In the genomic region with DNA sequence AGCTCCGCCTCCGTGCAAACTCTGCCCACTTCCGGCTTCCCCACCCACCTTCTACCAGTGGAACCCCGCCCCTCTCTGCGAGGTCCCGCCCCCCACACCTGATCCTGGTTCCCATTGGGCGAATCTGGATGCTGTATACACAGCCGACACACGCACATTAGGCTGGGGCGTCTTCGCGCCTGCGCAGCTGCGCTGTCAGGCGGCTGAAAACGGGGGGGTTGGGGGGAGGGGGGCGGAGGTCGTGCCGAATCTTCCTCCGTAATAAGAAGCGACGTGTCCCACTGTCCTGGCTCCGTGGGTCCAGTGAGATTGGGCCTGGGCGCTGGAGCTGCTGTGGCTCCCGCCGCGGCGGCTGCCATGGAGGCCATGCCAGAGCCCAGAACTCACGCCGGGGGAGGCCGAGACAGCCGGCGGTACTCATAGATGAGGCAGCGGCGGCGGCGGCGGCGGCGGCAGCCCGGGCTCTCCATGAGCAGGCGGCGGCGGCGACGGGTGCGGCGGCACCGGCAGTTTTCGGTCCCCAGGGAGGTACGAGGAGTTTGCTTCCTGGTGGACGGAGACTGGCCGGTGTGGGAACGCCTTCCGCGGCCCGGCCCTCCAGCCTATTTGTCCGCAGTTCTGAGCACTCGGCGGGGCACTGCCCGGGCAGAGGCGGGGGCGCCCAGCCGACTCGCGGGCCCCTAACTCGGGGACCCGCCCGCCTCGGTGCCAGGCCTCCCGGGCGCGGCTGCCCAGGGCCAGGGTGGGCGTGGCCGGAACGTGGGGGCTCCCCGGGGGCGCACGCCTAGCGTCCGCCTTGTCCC, we compare ENCODE assay signal across 8 cellular contexts.
DNase-seq lines count a peak whose midpoint lies in the region; ATAC-seq and TF ChIP-seq lines count a peak whose summit lies in the region.

No MANE protein-coding gene starts in this region.

- peak overlapping the region; percentile 75 to 96 (median 90) for H3K4me2 ChIP-seq in BLaER1 treated with 17β-estradiol and CSF1 and Interleukin-3, amounts not matched to agents 10 nM and 100 nM

- intact Hi-C loops in activated CD4-positive, alpha-beta T cell treated with anti-CD3 and anti-CD28 coated beads, Interleukin-2, amount 10 ng/mL, durations not matched to agents 24 days and 14 days (cut with micrococcal nuclease): loop anchor here (1.0 to 5.0 kb wide), 6 partner anchors 16 to 370 kb away; a partner anchor contains a TSS

- peak; percentile 93 for ATAC-seq in GM19328 (IDR thresholded peaks at IDR 0.05; ENCODE audit: unreplicated experiment)
- peak; percentile 86 for ATAC-seq in HG03469 (IDR thresholded peaks at IDR 0.05; ENCODE audit: unreplicated experiment)

- H3K4me3 ChIP-seq in BLaER1 treated with 17β-estradiol and CSF1 and Interleukin-3, amounts not matched to agents 10 nM and 100 nM: peak overlapping the region; percentile 70 to 93 (median 91)
- H3K4me3 ChIP-seq in coronary artery: peak overlapping the region; percentile 85

- no peaks in the 10 kb centered on the region for H3K27me3 Mint-ChIP-seq in activated CD4-positive, alpha-beta T cell treated with anti-CD3 and anti-CD28 coated beads, Interleukin-2, amount 10 ng/mL, durations not matched to agents 24 days and 14 days

- peak overlapping the region; percentile 93 for H3K27ac Mint-ChIP-seq in activated CD4-positive, alpha-beta T cell treated with anti-CD3 and anti-CD28 coated beads, Interleukin-2, amount 10 ng/mL, durations not matched to agents 24 days and 14 days

- H3K27me3 ChIP-seq in BLaER1 treated with 17β-estradiol and CSF1 and Interleukin-3, amounts not matched to agents 10 nM and 100 nM: no peaks in the 10 kb centered on the region

- H3K9me3 Mint-ChIP-seq in activated CD4-positive, alpha-beta T cell treated with anti-CD3 and anti-CD28 coated beads, Interleukin-2, amount 10 ng/mL, durations not matched to agents 24 days and 14 days: peaks cover under 1% of the 10 kb centered on the region

- H4K20me1 ChIP-seq in BLaER1 treated with 17β-estradiol and CSF1 and Interleukin-3, amounts not matched to agents 10 nM and 100 nM: no peaks in the 10 kb centered on the region

- H3K36me3 ChIP-seq in BLaER1 treated with 17β-estradiol and CSF1 and Interleukin-3, amounts not matched to agents 10 nM and 100 nM: peaks cover 0 to 10% (median 0%) of the 10 kb centered on the region in 11 experiments; a peak in 2 of 22 replicates

- peak overlapping the region; percentile 87 to 99 (median 95) for H3K9ac ChIP-seq in BLaER1 treated with 17β-estradiol and CSF1 and Interleukin-3, amounts not matched to agents 10 nM and 100 nM

- DNase-seq in NCI-H526 (lab: John Stamatoyannopoulos, UW) (peak; percentile 89 to 97), coronary artery (ENCODE audit: low spot score) (peak; percentile 99), left kidney (ENCODE audit: low read depth, low spot score) (peak; percentile 97)
- DNase-seq in activated CD4-positive, alpha-beta T cell treated with anti-CD3 and anti-CD28 coated beads, Interleukin-2, amount 10 ng/mL, durations not matched to agents 24 days and 14 days: peak; percentile 96
- peak; percentile 97 for DNase-seq in stimulated activated CD4-positive, alpha-beta T cell treated with anti-CD3 and anti-CD28 coated beads, Interleukin-1b, Interleukin-23, amount 100 ng/mL, for 48 hours

- peaks cover 10% of the 10 kb centered on the region for H3K4me1 Mint-ChIP-seq in activated CD4-positive, alpha-beta T cell treated with anti-CD3 and anti-CD28 coated beads, Interleukin-2, amount 10 ng/mL, durations not matched to agents 24 days and 14 days

- peaks cover 7 to 12% (median 11%) of the 10 kb centered on the region in 10 experiments; a peak in 17 of 20 replicates for H3K4me1 ChIP-seq in BLaER1 treated with 17β-estradiol and CSF1 and Interleukin-3, amounts not matched to agents 10 nM and 100 nM

- H3K27ac ChIP-seq in BLaER1 treated with 17β-estradiol and CSF1 and Interleukin-3, amounts not matched to agents 10 nM and 100 nM: peak overlapping the region; percentile 86 to 99 (median 93)
- H3K27ac ChIP-seq in coronary artery: peak overlapping the region; percentile 98 to 100

- no peaks in the 10 kb centered on the region for H3K36me3 Mint-ChIP-seq in activated CD4-positive, alpha-beta T cell treated with anti-CD3 and anti-CD28 coated beads, Interleukin-2, amount 10 ng/mL, durations not matched to agents 24 days and 14 days (ENCODE audit: low read depth)

- H3K9me3 ChIP-seq in BLaER1 treated with 17β-estradiol and CSF1 and Interleukin-3, amounts not matched to agents 10 nM and 100 nM (replicated peaks in 1 of 11): peaks cover 14 to 35% (median 21%) of the 10 kb centered on the region in 11 experiments

- no peak for TF ChIP-seq CTCF in coronary artery (IDR thresholded peaks at IDR 0.05)

- peak overlapping the region; percentile 86 for H3K4me3 Mint-ChIP-seq in activated CD4-positive, alpha-beta T cell treated with anti-CD3 and anti-CD28 coated beads, Interleukin-2, amount 10 ng/mL, durations not matched to agents 24 days and 14 days

Comparison
In these comparisons a context has a peak if more than half of its experiments do, and no peak if none do; other contexts are left out.
1. Peak in every context shown above with its lines: DNase-seq, ATAC-seq, H3K4me3 ChIP-seq and H3K27ac ChIP-seq.